In genomic region chr1:1435911-1436633, GRCh38 we compare ENCODE assay signal across 1 cellular context.
TF ChIP-seq lines count a peak whose summit lies in the region.

No MANE protein-coding gene starts in this region.

TF ChIP-seq in K562, 482 proteins besides CTCF, POLR2A, EP300 and RAD21:
- no peak for TF ChIP-seq RFX1 (IDR thresholded peaks at IDR 0.05)
- 0 out of 2 replicates have a peak, but pooled peaks have one; percentile 2 for TF ChIP-seq USF2 (CRISPR knock-in tag; IDR thresholded peaks at IDR 0.05)
- 0 out of 2 replicates have a peak, but pooled peaks have one; percentile 5 for TF ChIP-seq KDM2B (CRISPR knock-in tag; IDR thresholded peaks at IDR 0.05)
- TF ChIP-seq ZFX (CRISPR knock-in tag; IDR thresholded peaks at IDR 0.05) = peak; percentile 13
- TF ChIP-seq FIP1L1 (IDR thresholded peaks at IDR 0.05; ENCODE audit: low read depth, low read length, poor library complexity, severe bottlenecking) = no peak
- TF ChIP-seq BCOR (IDR thresholded peaks at IDR 0.05) = peak; percentile 63
- TF ChIP-seq SLC30A9 (CRISPR knock-in tag; IDR thresholded peaks at IDR 0.05) = no peak
- peak; percentile 32; the same call in 1 of the 2 replicates for TF ChIP-seq ZBTB40 (IDR thresholded peaks at IDR 0.05)
- TF ChIP-seq ZBTB40 (CRISPR knock-in tag; IDR thresholded peaks at IDR 0.05) = no peak
- TF ChIP-seq KDM5B (IDR thresholded peaks at IDR 0.05; ENCODE audit: insufficient replicate concordance, low read depth, low read length) = peak; percentile 13
- TF ChIP-seq RBFOX2 (IDR thresholded peaks at IDR 0.05; ENCODE audit: low read depth, low read length) = peak; percentile 1; the same call in 1 of the 2 replicates
- no peak for TF ChIP-seq ARID3B (CRISPR knock-in tag; IDR thresholded peaks at IDR 0.05; ENCODE audit: borderline replicate concordance)
